ENCODE assay signal across 17 cellular contexts in the genomic region with DNA sequence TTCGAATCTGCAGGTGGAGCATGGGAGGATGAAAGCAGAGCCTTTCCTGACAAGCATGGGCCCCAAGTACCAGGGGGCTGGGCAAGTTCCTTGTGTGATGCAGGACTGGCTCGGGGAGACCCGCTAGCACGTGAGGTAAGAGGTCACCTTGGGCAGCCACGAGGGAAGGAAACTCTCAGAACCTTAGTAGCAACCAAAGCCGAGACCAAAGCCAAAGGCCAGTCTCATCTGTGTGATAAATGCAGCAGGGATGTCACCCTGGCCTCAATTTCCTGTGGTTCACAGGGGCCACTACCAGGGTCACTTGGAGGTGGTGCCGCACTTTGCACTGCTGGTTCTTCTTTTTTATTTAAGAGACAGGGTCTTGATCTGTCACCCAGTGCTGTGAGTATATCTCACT. TPM values are rescaled to one million over a fixed set of nuclear protein-coding genes. Genes with fewer than 3 reads are reported as not detected.
DNase-seq lines count a peak whose midpoint lies in the region; ATAC-seq, FAIRE-seq and TF ChIP-seq lines count a peak whose summit lies in the region.
"Had no signal": no experiment of that assay in that cellular context is flagged by ENCODE, and none has a peak within 500 bp of the region (broad histone marks: within the 10 kb centered on the region; RNA-seq: fewer than 3 reads in every experiment).

No MANE protein-coding gene starts in this region.

- no peaks in the 10 kb centered on the region for H3K27me3 Mint-ChIP-seq in activated T-cell treated with anti-CD3 and anti-CD28 coated beads, Interleukin-2, amount 50 U/mL, for 24 hours
- no peaks in the 10 kb centered on the region for H3K27me3 Mint-ChIP-seq in activated naive CD8-positive, alpha-beta T cell treated with anti-CD3 and anti-CD28 coated beads for 36 hours
- H3K27me3 Mint-ChIP-seq in stimulated activated naive B cell treated with anti-CD40 and anti-IgM and Interleukin-4, amounts not matched to agents 10 μg/mL and 1 μg/mL and 100 μg/mL, for 72 hours = no peaks in the 10 kb centered on the region

- FAIRE-seq in GM12892 (lab: Jason Lieb, UNC) = no peak

- peak overlapping the region; percentile 88 for H3K27ac Mint-ChIP-seq in activated T-cell treated with anti-CD3 and anti-CD28 coated beads, Interleukin-2, amount 50 U/mL, for 24 hours
- peak overlapping the region; percentile 84 for H3K27ac Mint-ChIP-seq in activated naive CD8-positive, alpha-beta T cell treated with anti-CD3 and anti-CD28 coated beads for 36 hours
- H3K27ac Mint-ChIP-seq in stimulated activated naive B cell treated with anti-CD40 and anti-IgM and Interleukin-4, amounts not matched to agents 10 μg/mL and 1 μg/mL and 100 μg/mL, for 72 hours = peak overlapping the region; percentile 84
- H3K27ac Mint-ChIP-seq: neural progenitor cell had no signal

- peaks cover 90% of the 10 kb centered on the region for H3K36me3 Mint-ChIP-seq in activated T-cell treated with anti-CD3 and anti-CD28 coated beads, Interleukin-2, amount 50 U/mL, for 24 hours (ENCODE audit: low read depth)
- H3K36me3 Mint-ChIP-seq in activated naive CD8-positive, alpha-beta T cell treated with anti-CD3 and anti-CD28 coated beads for 36 hours = peaks cover 22% of the 10 kb centered on the region
- H3K36me3 Mint-ChIP-seq in stimulated activated naive B cell treated with anti-CD40 and anti-IgM and Interleukin-4, amounts not matched to agents 10 μg/mL and 1 μg/mL and 100 μg/mL, for 72 hours = peaks cover 65 to 89% of the 10 kb centered on the region in 2 donors

- no peak for ATAC-seq in stimulated activated naive B cell treated with anti-CD40 and anti-IgM and Interleukin-4, amounts not matched to agents 10 μg/mL and 1 μg/mL and 100 μg/mL, for 72 hours (replicated peaks)
- ATAC-seq in HG03135 (IDR thresholded peaks at IDR 0.05; ENCODE audit: unreplicated experiment) = no peak

- DNase-seq in activated T-cell treated with anti-CD3 and anti-CD28 coated beads, Interleukin-2, amount 50 U/mL, for 24 hours = no peak
- no peak for DNase-seq in activated T-cell treated with anti-CD3 and anti-CD28 coated beads, Interleukin-2, amount 50 U/mL, for 48 hours
- DNase-seq in NOMO-1 treated with DMSO at 0.1 percent for 48 hours (lab: John Stamatoyannopoulos, UW; ENCODE audit: unreplicated experiment) (peak; percentile 44), NCI-H82 treated with DMSO at 0.1 percent for 48 hours (lab: John Stamatoyannopoulos, UW; ENCODE audit: unreplicated experiment) (no peak), GM12892 (ENCODE audit: insufficient read length) (no peak)
- no peak for DNase-seq in activated naive CD8-positive, alpha-beta T cell treated with anti-CD3 and anti-CD28 coated beads for 36 hours
- no peak for DNase-seq in stimulated activated naive B cell treated with anti-CD40 and anti-IgM and Interleukin-4, amounts not matched to agents 10 μg/mL and 1 μg/mL and 100 μg/mL, for 72 hours
- DNase-seq: DMS 273 treated with DMSO at 0.1 percent for 48 hours, GM23248, NCI-H1092 treated with DMSO at 0.1 percent for 48 hours, retina, SJCRH30 had no signal

- H3K9me3 Mint-ChIP-seq in activated T-cell treated with anti-CD3 and anti-CD28 coated beads, Interleukin-2, amount 50 U/mL, for 24 hours = no peaks in the 10 kb centered on the region
- H3K9me3 Mint-ChIP-seq in activated naive CD8-positive, alpha-beta T cell treated with anti-CD3 and anti-CD28 coated beads for 36 hours = no peaks in the 10 kb centered on the region
- H3K9me3 Mint-ChIP-seq in stimulated activated naive B cell treated with anti-CD40 and anti-IgM and Interleukin-4, amounts not matched to agents 10 μg/mL and 1 μg/mL and 100 μg/mL, for 72 hours = no peaks in the 10 kb centered on the region
- H3K9me3 Mint-ChIP-seq: neural progenitor cell had no signal

- H3K4me3 Mint-ChIP-seq in activated T-cell treated with anti-CD3 and anti-CD28 coated beads, Interleukin-2, amount 50 U/mL, for 24 hours = no peak overlapping the region
- no peak overlapping the region for H3K4me3 Mint-ChIP-seq in activated naive CD8-positive, alpha-beta T cell treated with anti-CD3 and anti-CD28 coated beads for 36 hours
- peak overlapping the region in 1 of 2 donors; percentile 19 for H3K4me3 Mint-ChIP-seq in stimulated activated naive B cell treated with anti-CD40 and anti-IgM and Interleukin-4, amounts not matched to agents 10 μg/mL and 1 μg/mL and 100 μg/mL, for 72 hours
- H3K4me3 Mint-ChIP-seq: neural progenitor cell had no signal

- no peak for TF ChIP-seq POLR2A in GM12892 (IDR thresholded peaks at IDR 0.05; ENCODE audit: low read depth, low read length)

- peaks cover 32% of the 10 kb centered on the region for H3K4me1 Mint-ChIP-seq in activated T-cell treated with anti-CD3 and anti-CD28 coated beads, Interleukin-2, amount 50 U/mL, for 24 hours (ENCODE audit: low read depth)
- H3K4me1 Mint-ChIP-seq in activated naive CD8-positive, alpha-beta T cell treated with anti-CD3 and anti-CD28 coated beads for 36 hours = peaks cover 21% of the 10 kb centered on the region
- H3K4me1 Mint-ChIP-seq in stimulated activated naive B cell treated with anti-CD40 and anti-IgM and Interleukin-4, amounts not matched to agents 10 μg/mL and 1 μg/mL and 100 μg/mL, for 72 hours = peaks cover 39 to 56% of the 10 kb centered on the region in 2 donors
- H3K4me1 Mint-ChIP-seq: neural progenitor cell had no signal

RNA-seq across cellular contexts. Expression of a gene that starts 39.5 kb away (rescaled TPM):
- total RNA-seq in activated naive CD8-positive, alpha-beta T cell treated with anti-CD3 and anti-CD28 coated beads for 36 hours = not detected
- not detected for polyA plus RNA-seq in GM12892 (2012; ENCODE audit: missing spikeins)
- total RNA-seq: epithelial cell of proximal tubule, glomerular endothelial cell, GM23248, SJCRH30, thoracic aorta had no signal
- polyA plus RNA-seq: GM23248 had no signal

RNA-seq across cellular contexts. Expression of a gene that starts 53.8 kb away (rescaled TPM):
- 10 to 100 TPM; 22.1 to 23.0 TPM for total RNA-seq in activated naive CD8-positive, alpha-beta T cell treated with anti-CD3 and anti-CD28 coated beads for 36 hours
- 10.8 TPM for polyA plus RNA-seq in GM12892 (2012; ENCODE audit: missing spikeins)
